Comparison of ENCODE assay signal across 1 cellular context in genomic region chr4:71857713-71858451, GRCh38.
A peak's percentile ranks its signal among the peaks of the same experiment; 100 is the strongest.
TF ChIP-seq lines count a peak whose summit lies in the region.

No MANE protein-coding gene starts in this region.

TF ChIP-seq in H1, 55 proteins besides CTCF, POLR2A, EP300 and RAD21 (continued from another document):
- TF ChIP-seq, protein P1, sequence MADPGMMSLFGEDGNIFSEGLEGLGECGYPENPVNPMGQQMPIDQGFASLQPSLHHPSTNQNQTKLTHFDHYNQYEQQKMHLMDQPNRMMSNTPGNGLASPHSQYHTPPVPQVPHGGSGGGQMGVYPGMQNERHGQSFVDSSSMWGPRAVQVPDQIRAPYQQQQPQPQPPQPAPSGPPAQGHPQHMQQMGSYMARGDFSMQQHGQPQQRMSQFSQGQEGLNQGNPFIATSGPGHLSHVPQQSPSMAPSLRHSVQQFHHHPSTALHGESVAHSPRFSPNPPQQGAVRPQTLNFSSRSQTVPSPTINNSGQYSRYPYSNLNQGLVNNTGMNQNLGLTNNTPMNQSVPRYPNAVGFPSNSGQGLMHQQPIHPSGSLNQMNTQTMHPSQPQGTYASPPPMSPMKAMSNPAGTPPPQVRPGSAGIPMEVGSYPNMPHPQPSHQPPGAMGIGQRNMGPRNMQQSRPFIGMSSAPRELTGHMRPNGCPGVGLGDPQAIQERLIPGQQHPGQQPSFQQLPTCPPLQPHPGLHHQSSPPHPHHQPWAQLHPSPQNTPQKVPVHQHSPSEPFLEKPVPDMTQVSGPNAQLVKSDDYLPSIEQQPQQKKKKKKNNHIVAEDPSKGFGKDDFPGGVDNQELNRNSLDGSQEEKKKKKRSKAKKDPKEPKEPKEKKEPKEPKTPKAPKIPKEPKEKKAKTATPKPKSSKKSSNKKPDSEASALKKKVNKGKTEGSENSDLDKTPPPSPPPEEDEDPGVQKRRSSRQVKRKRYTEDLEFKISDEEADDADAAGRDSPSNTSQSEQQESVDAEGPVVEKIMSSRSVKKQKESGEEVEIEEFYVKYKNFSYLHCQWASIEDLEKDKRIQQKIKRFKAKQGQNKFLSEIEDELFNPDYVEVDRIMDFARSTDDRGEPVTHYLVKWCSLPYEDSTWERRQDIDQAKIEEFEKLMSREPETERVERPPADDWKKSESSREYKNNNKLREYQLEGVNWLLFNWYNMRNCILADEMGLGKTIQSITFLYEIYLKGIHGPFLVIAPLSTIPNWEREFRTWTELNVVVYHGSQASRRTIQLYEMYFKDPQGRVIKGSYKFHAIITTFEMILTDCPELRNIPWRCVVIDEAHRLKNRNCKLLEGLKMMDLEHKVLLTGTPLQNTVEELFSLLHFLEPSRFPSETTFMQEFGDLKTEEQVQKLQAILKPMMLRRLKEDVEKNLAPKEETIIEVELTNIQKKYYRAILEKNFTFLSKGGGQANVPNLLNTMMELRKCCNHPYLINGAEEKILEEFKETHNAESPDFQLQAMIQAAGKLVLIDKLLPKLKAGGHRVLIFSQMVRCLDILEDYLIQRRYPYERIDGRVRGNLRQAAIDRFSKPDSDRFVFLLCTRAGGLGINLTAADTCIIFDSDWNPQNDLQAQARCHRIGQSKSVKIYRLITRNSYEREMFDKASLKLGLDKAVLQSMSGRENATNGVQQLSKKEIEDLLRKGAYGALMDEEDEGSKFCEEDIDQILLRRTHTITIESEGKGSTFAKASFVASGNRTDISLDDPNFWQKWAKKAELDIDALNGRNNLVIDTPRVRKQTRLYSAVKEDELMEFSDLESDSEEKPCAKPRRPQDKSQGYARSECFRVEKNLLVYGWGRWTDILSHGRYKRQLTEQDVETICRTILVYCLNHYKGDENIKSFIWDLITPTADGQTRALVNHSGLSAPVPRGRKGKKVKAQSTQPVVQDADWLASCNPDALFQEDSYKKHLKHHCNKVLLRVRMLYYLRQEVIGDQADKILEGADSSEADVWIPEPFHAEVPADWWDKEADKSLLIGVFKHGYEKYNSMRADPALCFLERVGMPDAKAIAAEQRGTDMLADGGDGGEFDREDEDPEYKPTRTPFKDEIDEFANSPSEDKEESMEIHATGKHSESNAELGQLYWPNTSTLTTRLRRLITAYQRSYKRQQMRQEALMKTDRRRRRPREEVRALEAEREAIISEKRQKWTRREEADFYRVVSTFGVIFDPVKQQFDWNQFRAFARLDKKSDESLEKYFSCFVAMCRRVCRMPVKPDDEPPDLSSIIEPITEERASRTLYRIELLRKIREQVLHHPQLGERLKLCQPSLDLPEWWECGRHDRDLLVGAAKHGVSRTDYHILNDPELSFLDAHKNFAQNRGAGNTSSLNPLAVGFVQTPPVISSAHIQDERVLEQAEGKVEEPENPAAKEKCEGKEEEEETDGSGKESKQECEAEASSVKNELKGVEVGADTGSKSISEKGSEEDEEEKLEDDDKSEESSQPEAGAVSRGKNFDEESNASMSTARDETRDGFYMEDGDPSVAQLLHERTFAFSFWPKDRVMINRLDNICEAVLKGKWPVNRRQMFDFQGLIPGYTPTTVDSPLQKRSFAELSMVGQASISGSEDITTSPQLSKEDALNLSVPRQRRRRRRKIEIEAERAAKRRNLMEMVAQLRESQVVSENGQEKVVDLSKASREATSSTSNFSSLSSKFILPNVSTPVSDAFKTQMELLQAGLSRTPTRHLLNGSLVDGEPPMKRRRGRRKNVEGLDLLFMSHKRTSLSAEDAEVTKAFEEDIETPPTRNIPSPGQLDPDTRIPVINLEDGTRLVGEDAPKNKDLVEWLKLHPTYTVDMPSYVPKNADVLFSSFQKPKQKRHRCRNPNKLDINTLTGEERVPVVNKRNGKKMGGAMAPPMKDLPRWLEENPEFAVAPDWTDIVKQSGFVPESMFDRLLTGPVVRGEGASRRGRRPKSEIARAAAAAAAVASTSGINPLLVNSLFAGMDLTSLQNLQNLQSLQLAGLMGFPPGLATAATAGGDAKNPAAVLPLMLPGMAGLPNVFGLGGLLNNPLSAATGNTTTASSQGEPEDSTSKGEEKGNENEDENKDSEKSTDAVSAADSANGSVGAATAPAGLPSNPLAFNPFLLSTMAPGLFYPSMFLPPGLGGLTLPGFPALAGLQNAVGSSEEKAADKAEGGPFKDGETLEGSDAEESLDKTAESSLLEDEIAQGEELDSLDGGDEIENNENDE (IDR thresholded peaks at IDR 0.05; ENCODE audit: insufficient replicate concordance, low read length): peak; percentile 66
- no peak for TF ChIP-seq CREB1 (IDR thresholded peaks at IDR 0.05)
- TF ChIP-seq SP2 (IDR thresholded peaks at IDR 0.05; ENCODE audit: low read length): no peak
- TF ChIP-seq USF2 (IDR thresholded peaks at IDR 0.05; ENCODE audit: low read length): no peak
- TF ChIP-seq MAFK (IDR thresholded peaks at IDR 0.05; ENCODE audit: low read depth, low read length): no peak
- TF ChIP-seq JUND (IDR thresholded peaks at IDR 0.05; ENCODE audit: low read length): peak; percentile 42; the same call in 1 of the 2 replicates
- TF ChIP-seq, protein P2, sequence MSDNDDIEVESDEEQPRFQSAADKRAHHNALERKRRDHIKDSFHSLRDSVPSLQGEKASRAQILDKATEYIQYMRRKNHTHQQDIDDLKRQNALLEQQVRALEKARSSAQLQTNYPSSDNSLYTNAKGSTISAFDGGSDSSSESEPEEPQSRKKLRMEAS (IDR thresholded peaks at IDR 0.05): peak; percentile 42; the same call in 1 of the 2 replicates
- TF ChIP-seq ASH2L (IDR thresholded peaks at IDR 0.05; ENCODE audit: low read length): peak; percentile 99
- TF ChIP-seq, protein P3, sequence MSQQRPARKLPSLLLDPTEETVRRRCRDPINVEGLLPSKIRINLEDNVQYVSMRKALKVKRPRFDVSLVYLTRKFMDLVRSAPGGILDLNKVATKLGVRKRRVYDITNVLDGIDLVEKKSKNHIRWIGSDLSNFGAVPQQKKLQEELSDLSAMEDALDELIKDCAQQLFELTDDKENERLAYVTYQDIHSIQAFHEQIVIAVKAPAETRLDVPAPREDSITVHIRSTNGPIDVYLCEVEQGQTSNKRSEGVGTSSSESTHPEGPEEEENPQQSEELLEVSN (IDR thresholded peaks at IDR 0.05): no peak
- TF ChIP-seq, protein P4, sequence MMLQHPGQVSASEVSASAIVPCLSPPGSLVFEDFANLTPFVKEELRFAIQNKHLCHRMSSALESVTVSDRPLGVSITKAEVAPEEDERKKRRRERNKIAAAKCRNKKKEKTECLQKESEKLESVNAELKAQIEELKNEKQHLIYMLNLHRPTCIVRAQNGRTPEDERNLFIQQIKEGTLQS (IDR thresholded peaks at IDR 0.05; ENCODE audit: insufficient read depth, low read depth, low read length): no peak
- no peak for TF ChIP-seq SP4 (IDR thresholded peaks at IDR 0.05; ENCODE audit: low read length)
- TF ChIP-seq RFX5 (IDR thresholded peaks at IDR 0.05; ENCODE audit: borderline replicate concordance, low read depth, low read length): no peak
- TF ChIP-seq SIX5 (IDR thresholded peaks at IDR 0.05; ENCODE audit: low read depth, low read length): no peak
- peak; percentile 70 for TF ChIP-seq POLR2AphosphoS5 (IDR thresholded peaks at IDR 0.05; ENCODE audit: low read depth, low read length)
- peak; percentile 70; the same call in 1 of the 2 replicates for TF ChIP-seq TCF12 (IDR thresholded peaks at IDR 0.05; ENCODE audit: low read depth, low read length)
- no peak for TF ChIP-seq POU5F1 (IDR thresholded peaks at IDR 0.05; ENCODE audit: low read depth, low read length)
- TF ChIP-seq, protein P5, sequence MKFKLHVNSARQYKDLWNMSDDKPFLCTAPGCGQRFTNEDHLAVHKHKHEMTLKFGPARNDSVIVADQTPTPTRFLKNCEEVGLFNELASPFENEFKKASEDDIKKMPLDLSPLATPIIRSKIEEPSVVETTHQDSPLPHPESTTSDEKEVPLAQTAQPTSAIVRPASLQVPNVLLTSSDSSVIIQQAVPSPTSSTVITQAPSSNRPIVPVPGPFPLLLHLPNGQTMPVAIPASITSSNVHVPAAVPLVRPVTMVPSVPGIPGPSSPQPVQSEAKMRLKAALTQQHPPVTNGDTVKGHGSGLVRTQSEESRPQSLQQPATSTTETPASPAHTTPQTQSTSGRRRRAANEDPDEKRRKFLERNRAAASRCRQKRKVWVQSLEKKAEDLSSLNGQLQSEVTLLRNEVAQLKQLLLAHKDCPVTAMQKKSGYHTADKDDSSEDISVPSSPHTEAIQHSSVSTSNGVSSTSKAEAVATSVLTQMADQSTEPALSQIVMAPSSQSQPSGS (IDR thresholded peaks at IDR 0.05; ENCODE audit: low read length): no peak
- TF ChIP-seq RXRA (IDR thresholded peaks at IDR 0.05; ENCODE audit: insufficient read depth, low read depth, low read length): 0 out of 2 replicates have a peak, but pooled peaks have one; percentile 32
- TF ChIP-seq TEAD4 (IDR thresholded peaks at IDR 0.05; ENCODE audit: low read depth, low read length): peak; percentile 87
